In genomic region chr7:84800846-84801245, GRCh38 we compare ENCODE assay signal across 24 cellular contexts.
DNase-seq lines count a peak whose midpoint lies in the region; ATAC-seq, FAIRE-seq and TF ChIP-seq lines count a peak whose summit lies in the region.
"Had no signal": no experiment of that assay in that cellular context is flagged by ENCODE, and none has a peak within 500 bp of the region (broad histone marks: within the 10 kb centered on the region; RNA-seq: fewer than 3 reads in every experiment).

No MANE protein-coding gene starts in this region.

- H3K9me3 ChIP-seq in SK-N-SH = peaks cover 7% of the 10 kb centered on the region; the same call in 1 of the 2 replicates
- no peaks in the 10 kb centered on the region for H3K9me3 ChIP-seq in keratinocyte (ENCODE audit: control insufficient read depth, low read depth, low read length)
- no peaks in the 10 kb centered on the region for H3K9me3 ChIP-seq in thyroid gland
- peaks cover 0 to 6% of the 10 kb centered on the region in 2 donors for H3K9me3 ChIP-seq in breast epithelium
- H3K9me3 ChIP-seq in GM23248 (ENCODE audit: low read depth) = peaks cover 3% of the 10 kb centered on the region
- H3K9me3 ChIP-seq: SJSA1 had no signal

- no peak for DNase-seq in SK-N-SH
- DNase-seq in dermis blood vessel endothelial cell = peak; percentile 43
- DNase-seq in keratinocyte (ENCODE audit: low read depth, low spot score) = no peak
- no peak for DNase-seq in thyroid gland
- DNase-seq in breast epithelium (ENCODE audit: low spot score in 2 of 2) = no peak
- no peak for DNase-seq in GM23248
- DNase-seq: 8988T; CD4-positive, alpha-beta memory T cell; DND-41; IMR-90; NCI-H1092; NCI-H1436; NCI-H187 treated with DMSO at 0.1 percent for 48 hours; NCI-H2107; NCI-H774; NK-92 treated with Interleukin-12 subunit alpha and Interleukin-12 subunit beta, amount 100 ng/mL, for 24 hours had no signal

- no peak for ATAC-seq in SK-N-SH treated with all-trans-retinoic acid at 6 μM for 48 hours
- ATAC-seq in GM18870 (IDR thresholded peaks at IDR 0.05; ENCODE audit: unreplicated experiment) = no peak
- ATAC-seq: GM12878, Right ventricle myocardium inferior had no signal

- peak overlapping the region; percentile 23; the same call in 1 of the 2 replicates for H2AFZ ChIP-seq in SK-N-SH (ENCODE audit: low read depth)
- H2AFZ ChIP-seq in keratinocyte (ENCODE audit: control insufficient read depth, low read length) = no peak overlapping the region
- H2AFZ ChIP-seq in GM23248 = no peak overlapping the region

- no peak overlapping the region for H3K9ac ChIP-seq in SK-N-SH
- no peak overlapping the region for H3K9ac ChIP-seq in keratinocyte (ENCODE audit: control insufficient read depth, extremely low read depth, insufficient read depth, low read length)
- H3K9ac ChIP-seq in GM23248 = no peak overlapping the region
- H3K9ac ChIP-seq: BLaER1 treated with 17β-estradiol and CSF1 and Interleukin-3, amounts not matched to agents 10 nM and 100 nM had no signal

- no peaks in the 10 kb centered on the region for H3K36me3 ChIP-seq in SK-N-SH (replicated peaks in 1 of 2; ENCODE audit: control insufficient read depth in 1 of 2, insufficient read depth in 2 of 2, low read length in 1 of 2)
- H3K36me3 ChIP-seq in keratinocyte (ENCODE audit: control insufficient read depth in 2 of 2, extremely low read depth in 1 of 2, insufficient read depth in 2 of 2, low read length in 2 of 2) = no peaks in the 10 kb centered on the region
- no peaks in the 10 kb centered on the region for H3K36me3 ChIP-seq in thyroid gland
- H3K36me3 ChIP-seq in breast epithelium = no peaks in the 10 kb centered on the region
- H3K36me3 ChIP-seq in GM23248 (ENCODE audit: low read depth) = no peaks in the 10 kb centered on the region
- H3K36me3 ChIP-seq: BLaER1 treated with 17β-estradiol and CSF1 and Interleukin-3, amounts not matched to agents 10 nM and 100 nM; SJSA1 had no signal

- no peaks in the 10 kb centered on the region for H3K9me1 ChIP-seq in keratinocyte (ENCODE audit: control insufficient read depth, extremely low read depth, insufficient read depth, low read length)

- H3K9me2 ChIP-seq in SK-N-SH (no peaks in the 10 kb centered on the region), GM23248 (ENCODE audit: insufficient read depth) (no peaks in the 10 kb centered on the region)

- no peak overlapping the region for H3K27ac ChIP-seq in SK-N-SH (ENCODE audit: low read depth in 2 of 2, low read length in 1 of 2)
- H3K27ac ChIP-seq in keratinocyte (ENCODE audit: control insufficient read depth, insufficient read depth, low read length) = no peak overlapping the region
- peak overlapping the region in 2 of 3 donors; percentile 13 to 32 for H3K27ac ChIP-seq in thyroid gland
- no peak overlapping the region for H3K27ac ChIP-seq in breast epithelium
- H3K27ac ChIP-seq in GM23248 = no peak overlapping the region
- H3K27ac ChIP-seq: BLaER1 treated with 17β-estradiol and CSF1 and Interleukin-3, amounts not matched to agents 10 nM and 100 nM; SJSA1 had no signal

- in situ Hi-C loops in GM23248 (cut with MboI) = no loop called here

- H3K4me1 ChIP-seq in SK-N-SH (ENCODE audit: control insufficient read depth in 1 of 2, insufficient read depth in 2 of 2, low read depth in 1 of 2, low read length in 1 of 2) (no peaks in the 10 kb centered on the region), keratinocyte (ENCODE audit: control insufficient read depth, extremely low read depth, insufficient read depth, low read length) (peaks cover 2% of the 10 kb centered on the region), thyroid gland (peaks cover 0 to 5% of the 10 kb centered on the region in 2 donors), breast epithelium (no peaks in the 10 kb centered on the region), GM23248 (ENCODE audit: insufficient read depth) (no peaks in the 10 kb centered on the region; the same call in 1 of the 2 replicates)
- H3K4me1 ChIP-seq: SJSA1 had no signal

- TF ChIP-seq POLR2A in thyroid gland (IDR thresholded peaks at IDR 0.05) = no peak
- no peak for TF ChIP-seq POLR2A in breast epithelium (IDR thresholded peaks at IDR 0.05)

- dilution Hi-C loops in keratinocyte (cut with MboI; ENCODE audit: extremely low pct_ligation_motif_present, low sequenced_read_pairs) = no loop called here

- no peak for TF ChIP-seq EP300 in SK-N-SH (IDR thresholded peaks at IDR 0.05; ENCODE audit: borderline replicate concordance in 1 of 2, low read depth in 1 of 2, low read length in 1 of 2)

- peak; percentile 26 for FAIRE-seq in keratinocyte (lab: Jason Lieb, UNC)
- FAIRE-seq: GM12878, H54, RCC 7860 had no signal

- H3K4me3 ChIP-seq in SK-N-SH (ENCODE audit: low read depth in 2 of 2, low read length in 1 of 2) (no peak overlapping the region), keratinocyte (ENCODE audit: control insufficient read depth in 2 of 3, extremely low read depth in 1 of 3, insufficient read depth in 2 of 3, low read depth in 1 of 3, low read length in 3 of 3) (no peak overlapping the region), thyroid gland (replicated peaks in 1 of 3) (no peak overlapping the region), breast epithelium (no peak overlapping the region), GM23248 (no peak overlapping the region)
- H3K4me3 ChIP-seq: BLaER1 treated with 17β-estradiol and CSF1 and Interleukin-3, amounts not matched to agents 10 nM and 100 nM; GM12878; SJSA1 had no signal

- H4K20me1 ChIP-seq in SK-N-SH (ENCODE audit: insufficient read depth) = no peaks in the 10 kb centered on the region
- H4K20me1 ChIP-seq in keratinocyte (ENCODE audit: control insufficient read depth, extremely low read depth, insufficient read depth, low read length) = no peaks in the 10 kb centered on the region
- H4K20me1 ChIP-seq in GM23248 (ENCODE audit: insufficient read depth) = no peaks in the 10 kb centered on the region
- H4K20me1 ChIP-seq: BLaER1 treated with 17β-estradiol and CSF1 and Interleukin-3, amounts not matched to agents 10 nM and 100 nM had no signal

- CTCF ChIA-PET in SK-N-SH (lab: Yijun Ruan, JAX) = no interaction called here

- TF ChIP-seq RAD21 in SK-N-SH (IDR thresholded peaks at IDR 0.05; ENCODE audit: low read length) = no peak

- H3F3A ChIP-seq in SK-N-SH (replicated peaks; ENCODE audit: insufficient read depth) (peaks cover 3% of the 10 kb centered on the region), GM23248 (ENCODE audit: insufficient read depth) (no peaks in the 10 kb centered on the region)

- no peak for TF ChIP-seq CTCF in SK-N-SH (IDR thresholded peaks at IDR 0.05)
- no peak for TF ChIP-seq CTCF in keratinocyte (optimal IDR thresholded peaks at IDR 0.05 in 1 of 3, IDR thresholded peaks at IDR 0.05 in 1 of 3, conservative IDR thresholded peaks at IDR 0.05 in 1 of 3; ENCODE audit: extremely low read depth in 1 of 3, insufficient read depth in 2 of 3, low read length in 3 of 3)
- TF ChIP-seq CTCF in thyroid gland (IDR thresholded peaks at IDR 0.05) = no peak
- no peak for TF ChIP-seq CTCF in breast epithelium (IDR thresholded peaks at IDR 0.05)

- no peaks in the 10 kb centered on the region for H3K79me2 ChIP-seq in SK-N-SH (ENCODE audit: insufficient read depth)
- no peaks in the 10 kb centered on the region for H3K79me2 ChIP-seq in keratinocyte (ENCODE audit: control insufficient read depth, insufficient read depth, low read length)
- H3K79me2 ChIP-seq in GM23248 (ENCODE audit: insufficient read depth) = no peaks in the 10 kb centered on the region

- POLR2A ChIA-PET in SK-N-SH (lab: Yijun Ruan, JAX) = no interaction called here

- intact Hi-C loops in thyroid gland (cut with DNase I) (no loop called here), breast epithelium (cut with DNase I; ENCODE audit: low total_unique reads) (no loop called here)

- no peak overlapping the region for H3K4me2 ChIP-seq in SK-N-SH
- H3K4me2 ChIP-seq in keratinocyte (ENCODE audit: control insufficient read depth, extremely low read depth, insufficient read depth, low read depth, low read length) = no peak overlapping the region
- no peak overlapping the region for H3K4me2 ChIP-seq in GM23248 (ENCODE audit: unreplicated experiment)
- H3K4me2 ChIP-seq: BLaER1 treated with 17β-estradiol and CSF1 and Interleukin-3, amounts not matched to agents 10 nM and 100 nM had no signal

- H3K27me3 ChIP-seq in SK-N-SH (ENCODE audit: insufficient read depth) (no peaks in the 10 kb centered on the region), keratinocyte (ENCODE audit: control insufficient read depth, extremely low read depth, insufficient read depth, low read length) (no peaks in the 10 kb centered on the region), thyroid gland (no peaks in the 10 kb centered on the region), breast epithelium (no peaks in the 10 kb centered on the region), GM23248 (replicated peaks; ENCODE audit: insufficient read depth) (no peaks in the 10 kb centered on the region)
- H3K27me3 ChIP-seq: BLaER1 treated with 17β-estradiol and CSF1 and Interleukin-3, amounts not matched to agents 10 nM and 100 nM; SJSA1 had no signal

- 96% methylated on average over 1 of the region's 1 CpG for WGBS in SK-N-SH (ENCODE audit: low lambda C conversion rate)
- 98 to 100% methylated on average over 1 of the region's 1 CpG for WGBS in thyroid gland, 2 donors
- WGBS in GM23248 (ENCODE audit: low coverage in 1 of 2, low lambda C conversion rate in 2 of 2, missing lambda C conversion rate in 2 of 2), 2 experiments = 100% methylated on average over 1 of the region's 1 CpG

TF ChIP-seq in SK-N-SH, 30 proteins besides CTCF, POLR2A, EP300 and RAD21:
- TF ChIP-seq FOSL2 (IDR thresholded peaks at IDR 0.05; ENCODE audit: borderline replicate concordance, low read depth) = no peak
- no peak for TF ChIP-seq USF1 (IDR thresholded peaks at IDR 0.05; ENCODE audit: borderline replicate concordance, low read depth)
TF ChIP-seq in SK-N-SH: peak in this region for 0.

TF ChIP-seq in SK-N-SH treated with all-trans-retinoic acid at 6 μM for 48 hours, 23 proteins besides CTCF, POLR2A, EP300 and RAD21 (continues in another document):
- TF ChIP-seq TOX (CRISPR knock-in tag; IDR thresholded peaks at IDR 0.05; ENCODE audit: borderline replicate concordance) (no peak), SNAI2 (CRISPR knock-in tag; IDR thresholded peaks at IDR 0.05) (no peak), ZFP30 (CRISPR knock-in tag; IDR thresholded peaks at IDR 0.05) (no peak), ZFP3 (CRISPR knock-in tag; IDR thresholded peaks at IDR 0.05) (no peak), OSR1 (CRISPR knock-in tag; IDR thresholded peaks at IDR 0.05) (no peak)

Comparison
In these comparisons a context has a peak if more than half of its experiments do, and no peak if none do; other contexts are left out.
1. H3K27ac ChIP-seq: peak in thyroid gland (2 of 3); none in SK-N-SH (0 of 2), keratinocyte (single experiment), breast epithelium (0 of 2) and GM23248 (single experiment).